In genomic region chr12:79409562-79409961, GRCh38 we compare ENCODE assay signal across 12 cellular contexts.
A peak's percentile ranks its signal among the peaks of the same experiment; 100 is the strongest.
DNase-seq lines count a peak whose midpoint lies in the region; TF ChIP-seq lines count a peak whose summit lies in the region.
"Had no signal": no experiment of that assay in that cellular context is flagged by ENCODE, and none has a peak within 500 bp of the region (broad histone marks: within the 10 kb centered on the region; RNA-seq: fewer than 3 reads in every experiment).

No MANE protein-coding gene starts in this region.

- peak overlapping the region; percentile 29 for H3K4me2 ChIP-seq in skeletal muscle satellite cell (ENCODE audit: low read length)

- no peak for TF ChIP-seq CTCF in foreskin fibroblast (IDR thresholded peaks at IDR 0.05; ENCODE audit: low read depth, low read length)

- H3K36me3 ChIP-seq in skeletal muscle satellite cell (ENCODE audit: insufficient read depth, low read length), result no peaks in the 10 kb centered on the region

- peak; percentile 66 for DNase-seq in GM04504 (ENCODE audit: low read depth)
- DNase-seq in amniotic stem cell (lab: John Stamatoyannopoulos, UW), result peak; percentile 39
- DNase-seq in foreskin fibroblast, result peak; percentile 61 to 83
- DNase-seq in HK-2 (ENCODE audit: unreplicated experiment), result no peak
- DNase-seq in NCI-H82 treated with DMSO at 0.1 percent for 48 hours (lab: John Stamatoyannopoulos, UW; ENCODE audit: unreplicated experiment), result no peak
- no peak for DNase-seq in activated T-cell treated with anti-CD3 and anti-CD28 coated beads, Interleukin-2, amount 50 U/mL, for 1 hour
- no peak for DNase-seq in midbrain (lab: John Stamatoyannopoulos, UW)
- DNase-seq: activated CD4-positive, alpha-beta T cell treated with anti-CD3 and anti-CD28 coated beads for 36 hours; COR-L47; NCI-H1930; RPMI8226 had no signal

- peaks cover 38% of the 10 kb centered on the region for H3K4me1 ChIP-seq in skeletal muscle satellite cell (ENCODE audit: control insufficient read depth, insufficient read depth, low read length)

- H3K4me3 ChIP-seq in foreskin fibroblast (ENCODE audit: low read depth in 1 of 2, low read length in 2 of 2) (no peak overlapping the region), skeletal muscle satellite cell (ENCODE audit: low read length) (no peak overlapping the region)

- H3K27me3 ChIP-seq in skeletal muscle satellite cell (ENCODE audit: control insufficient read depth, insufficient read depth, low read length), result no peaks in the 10 kb centered on the region

- peak overlapping the region; percentile 47 for H3K9ac ChIP-seq in skeletal muscle satellite cell (ENCODE audit: low read depth, low read length)

- no peaks in the 10 kb centered on the region for H3K9me3 ChIP-seq in skeletal muscle satellite cell (replicated peaks; ENCODE audit: low read length)

Comparison
In these comparisons a context has a peak if more than half of its experiments do, and no peak if none do; other contexts are left out.
1. DNase-seq: peak in GM04504 (single experiment), amniotic stem cell (single experiment) and foreskin fibroblast (2 of 2); none in HK-2 (single experiment), NCI-H82 treated with DMSO at 0.1 percent for 48 hours (single experiment), activated T-cell treated with anti-CD3 and anti-CD28 coated beads, Interleukin-2, amount 50 U/mL, for 1 hour (single experiment) and midbrain (single experiment).